20 cellular contexts compared by ENCODE assay signal in genomic region chr10:59851864-59852263, GRCh38.
"Had no signal": no experiment of that assay in that cellular context is flagged by ENCODE, and none has a peak within 500 bp of the region (broad histone marks: within the 10 kb centered on the region; RNA-seq: fewer than 3 reads in every experiment).

No MANE protein-coding gene starts in this region.

- H3K27me3 Mint-ChIP-seq: naive thymus-derived CD4-positive, alpha-beta T cell; stimulated activated naive B cell treated with anti-CD40 and anti-IgM and Interleukin-4, amounts not matched to agents 10 μg/mL and 1 μg/mL and 100 μg/mL, for 72 hours had no signal

- H3K4me1 ChIP-seq: foreskin keratinocyte had no signal

- DNase-seq: foreskin keratinocyte; immature natural killer cell; kidney; left cardiac atrium; left ventricle myocardium inferior; lower lobe of right lung; mesenchymal stem cell; naive thymus-derived CD4-positive, alpha-beta T cell; posterior cingulate gyrus; spleen; stimulated activated CD4-positive, alpha-beta T cell treated with anti-CD3 and anti-CD28 coated beads, Interleukin-15, amount 100 ng/mL, for 24 hours; stimulated activated CD4-positive, alpha-beta T cell treated with anti-CD3 and anti-CD28 coated beads, Interleukin-1b, Interleukin-23, amount 100 ng/mL, for 48 hours; stimulated activated CD4-positive, alpha-beta T cell treated with anti-CD3 and anti-CD28 coated beads, Interleukin-4, amount 100 ng/mL, for 24 hours; stimulated activated naive B cell treated with anti-CD40 and anti-IgM and Interleukin-4, amounts not matched to agents 10 μg/mL and 1 μg/mL and 100 μg/mL, for 72 hours; stomach; substantia nigra; trophoblast cell had no signal

- ATAC-seq: foreskin keratinocyte; left cardiac atrium; lower lobe of right lung; naive thymus-derived CD4-positive, alpha-beta T cell; sciatic nerve had no signal

- H3K9me3 ChIP-seq: left ventricle myocardium inferior, lower lobe of right lung, neutrophil, spleen, stomach, thoracic aorta had no signal

- H3K27me3 ChIP-seq: foreskin keratinocyte, neutrophil, spleen, stomach had no signal

- H3K4me3 Mint-ChIP-seq: immature natural killer cell; naive thymus-derived CD4-positive, alpha-beta T cell had no signal

- H3K4me3 ChIP-seq: left ventricle myocardium inferior, lower lobe of right lung, spleen, stomach, thoracic aorta had no signal

- H3K36me3 ChIP-seq: neutrophil had no signal

- H3K9me3 Mint-ChIP-seq: immature natural killer cell had no signal

- H3K27ac ChIP-seq: foreskin keratinocyte, left ventricle myocardium inferior, lower lobe of right lung, neutrophil, spleen, stomach, thoracic aorta had no signal
